ENCODE assay signal across 23 cellular contexts in genomic region chr19:18769989-18770528, GRCh38. TPM values are rescaled to one million over a fixed set of nuclear protein-coding genes. Genes with fewer than 3 reads are reported as not detected.
"Had no signal": no experiment of that assay in that cellular context is flagged by ENCODE, and none has a peak within 500 bp of the region (broad histone marks: within the 10 kb centered on the region; RNA-seq: fewer than 3 reads in every experiment).

No MANE protein-coding gene starts in this region.

- H3K27me3 Mint-ChIP-seq: activated naive CD4-positive, alpha-beta T cell treated with anti-CD3 and anti-CD28 coated beads, Interleukin-2, amount 10 ng/mL, durations not matched to agents 7 days and 5 days; activated naive CD8-positive, alpha-beta T cell treated with anti-CD3 and anti-CD28 coated beads, Interleukin-2, amount 50 U/mL, for 24 hours; brain; stimulated activated naive B cell treated with anti-CD40 and anti-IgM and Interleukin-4, amounts not matched to agents 10 μg/mL and 1 μg/mL and 100 μg/mL, for 72 hours had no signal

- ATAC-seq: activated naive CD8-positive, alpha-beta T cell treated with anti-CD3 and anti-CD28 coated beads, Interleukin-2, amount 50 U/mL, for 24 hours; activated T-cell treated with anti-CD3 and anti-CD28 coated beads, Interleukin-2, amount 50 U/mL, for 4 hours; esophagus mucosa; gastroesophageal sphincter; heart right ventricle; stimulated activated naive B cell treated with anti-CD40 and anti-IgM and Interleukin-4, amounts not matched to agents 10 μg/mL and 1 μg/mL and 100 μg/mL, for 72 hours had no signal

- H3K4me1 ChIP-seq: gastroesophageal sphincter, heart right ventricle, left ventricle myocardium inferior had no signal

- FAIRE-seq: endometrium had no signal

- H3K27ac Mint-ChIP-seq: activated naive CD4-positive, alpha-beta T cell treated with anti-CD3 and anti-CD28 coated beads, Interleukin-2, amount 10 ng/mL, durations not matched to agents 7 days and 5 days; activated naive CD8-positive, alpha-beta T cell treated with anti-CD3 and anti-CD28 coated beads, Interleukin-2, amount 50 U/mL, for 24 hours; stimulated activated naive B cell treated with anti-CD40 and anti-IgM and Interleukin-4, amounts not matched to agents 10 μg/mL and 1 μg/mL and 100 μg/mL, for 72 hours had no signal

- H3K36me3 ChIP-seq: colonic mucosa, left ventricle myocardium inferior had no signal

- H3K4me1 Mint-ChIP-seq: activated naive CD4-positive, alpha-beta T cell treated with anti-CD3 and anti-CD28 coated beads, Interleukin-2, amount 10 ng/mL, durations not matched to agents 7 days and 5 days; brain had no signal

- H3K4me3 Mint-ChIP-seq: activated naive CD4-positive, alpha-beta T cell treated with anti-CD3 and anti-CD28 coated beads, Interleukin-2, amount 10 ng/mL, durations not matched to agents 7 days and 5 days; activated naive CD8-positive, alpha-beta T cell treated with anti-CD3 and anti-CD28 coated beads, Interleukin-2, amount 50 U/mL, for 24 hours; activated T-cell treated with anti-CD3 and anti-CD28 coated beads, Interleukin-2, amount 50 U/mL, for 4 hours; brain; nephron progenitor cell; stimulated activated naive B cell treated with anti-CD40 and anti-IgM and Interleukin-4, amounts not matched to agents 10 μg/mL and 1 μg/mL and 100 μg/mL, for 72 hours had no signal

- H3K36me3 Mint-ChIP-seq: activated naive CD4-positive, alpha-beta T cell treated with anti-CD3 and anti-CD28 coated beads, Interleukin-2, amount 10 ng/mL, durations not matched to agents 7 days and 5 days had no signal

- H3K27ac ChIP-seq: colonic mucosa, gastroesophageal sphincter, heart right ventricle, left ventricle myocardium inferior had no signal

- H3K9me3 ChIP-seq: colonic mucosa, gastroesophageal sphincter, heart right ventricle, left ventricle myocardium inferior had no signal

- DNase-seq: activated CD4-positive, alpha-beta T cell treated with anti-CD3 and anti-CD28 coated beads, Interleukin-2, amount 50 U/mL, for 1 hour; activated CD8-positive, alpha-beta memory T cell treated with anti-CD3 and anti-CD28 coated beads, Interleukin-2, amount 50 U/mL, for 4 hours; activated effector memory CD4-positive, alpha-beta T cell treated with Interleukin-2 at 50 U/mL for 16 hours; activated naive CD4-positive, alpha-beta T cell treated with anti-CD3 and anti-CD28 coated beads, Interleukin-2, amount 10 ng/mL, durations not matched to agents 7 days and 5 days; activated naive CD8-positive, alpha-beta T cell treated with anti-CD3 and anti-CD28 coated beads, Interleukin-2, amount 50 U/mL, for 24 hours; activated T-cell treated with anti-CD3 and anti-CD28 coated beads, Interleukin-2, amount 50 U/mL, for 4 hours; anterior cingulate cortex; central memory CD4-positive, alpha-beta T cell; colonic mucosa; heart right ventricle; kidney glomerular epithelial cell; left ventricle myocardium inferior; mammary epithelial cell; nephron progenitor cell; occipital lobe; retina; stimulated activated naive B cell treated with anti-CD40 and anti-IgM and Interleukin-4, amounts not matched to agents 10 μg/mL and 1 μg/mL and 100 μg/mL, for 72 hours; T-helper 9 cell had no signal

- H3K27me3 ChIP-seq: colonic mucosa, gastroesophageal sphincter, heart right ventricle had no signal

- H3K4me3 ChIP-seq: colonic mucosa, gastroesophageal sphincter, heart right ventricle, left ventricle myocardium inferior had no signal

- H3K9me3 Mint-ChIP-seq: activated naive CD4-positive, alpha-beta T cell treated with anti-CD3 and anti-CD28 coated beads, Interleukin-2, amount 10 ng/mL, durations not matched to agents 7 days and 5 days; activated naive CD8-positive, alpha-beta T cell treated with anti-CD3 and anti-CD28 coated beads, Interleukin-2, amount 50 U/mL, for 24 hours; activated T-cell treated with anti-CD3 and anti-CD28 coated beads, Interleukin-2, amount 50 U/mL, for 4 hours; nephron progenitor cell; stimulated activated naive B cell treated with anti-CD40 and anti-IgM and Interleukin-4, amounts not matched to agents 10 μg/mL and 1 μg/mL and 100 μg/mL, for 72 hours had no signal

RNA-seq across cellular contexts. Expression of gene COMP, which starts 21.0 kb away (rescaled TPM):
- total RNA-seq: activated T-cell treated with anti-CD3 and anti-CD28 coated beads, Interleukin-2, amount 50 U/mL, for 4 hours; myocyte; occipital lobe had no signal
- polyA plus RNA-seq: mammary epithelial cell had no signal
